13 cellular contexts compared by ENCODE assay signal in the genomic region with DNA sequence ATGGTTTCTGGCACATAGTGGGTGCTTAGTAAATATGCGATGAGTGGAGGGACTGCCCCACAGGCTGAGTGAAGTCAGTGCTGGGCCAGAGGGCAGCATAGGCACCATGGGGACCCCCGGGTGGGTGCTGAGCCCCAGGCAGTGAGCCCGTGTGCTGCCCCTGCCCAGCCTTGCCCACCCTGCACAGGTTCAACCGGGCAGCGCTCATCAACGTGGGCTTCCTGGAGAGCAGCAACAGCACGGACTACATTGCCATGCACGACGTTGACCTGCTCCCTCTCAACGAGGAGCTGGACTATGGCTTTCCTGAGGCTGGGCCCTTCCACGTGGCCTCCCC. TPM values are rescaled to one million over a fixed set of nuclear protein-coding genes. Genes with fewer than 3 reads are reported as not detected.
DNase-seq lines count a peak whose midpoint lies in the region; ATAC-seq and TF ChIP-seq lines count a peak whose summit lies in the region.
"Had no signal": no experiment of that assay in that cellular context is flagged by ENCODE, and none has a peak within 500 bp of the region (broad histone marks: within the 10 kb centered on the region; RNA-seq: fewer than 3 reads in every experiment).

No MANE protein-coding gene starts in this region.

- H2BK12ac ChIP-seq in mesenchymal stem cell (ENCODE audit: low read length in 2 of 2), result no peak overlapping the region

- H4K91ac ChIP-seq in mesenchymal stem cell (ENCODE audit: low read length), result peak overlapping the region; percentile 70

- peaks cover 15% of the 10 kb centered on the region for H3K79me1 ChIP-seq in mesenchymal stem cell (replicated peaks; ENCODE audit: low read length, poor library complexity, severe bottlenecking)

- no peak overlapping the region for H3K4me2 ChIP-seq in mesenchymal stem cell (ENCODE audit: low read length, poor library complexity, severe bottlenecking)

- no peak overlapping the region for H2AFZ ChIP-seq in mesenchymal stem cell (ENCODE audit: low read depth, low read length)

- no peak overlapping the region for H3K4me3 ChIP-seq in mesenchymal stem cell (ENCODE audit: insufficient read depth in 1 of 2, low read depth in 1 of 2, low read length in 2 of 2)
- H3K4me3 ChIP-seq: colonic mucosa had no signal

- H3K27me3 ChIP-seq in mesenchymal stem cell (ENCODE audit: control insufficient read depth in 1 of 2, insufficient read depth in 1 of 2, low read length in 2 of 2), result no peaks in the 10 kb centered on the region
- H3K27me3 ChIP-seq: brain microvascular endothelial cell, colonic mucosa had no signal

- no peak for DNase-seq in activated naive CD8-positive, alpha-beta T cell treated with anti-CD3 and anti-CD28 coated beads for 36 hours
- DNase-seq in activated naive CD8-positive, alpha-beta T cell treated with anti-CD3 and anti-CD28 coated beads, Interleukin-2, amount 50 U/mL, for 24 hours, result no peak
- DNase-seq in WTC11 (ENCODE audit: low spot score) (no peak), mesenchymal stem cell (no peak), sciatic nerve (ENCODE audit: low spot score) (no peak), islet precursor cell (no peak)
- no peak for DNase-seq in stimulated activated naive CD8-positive, alpha-beta T cell treated with anti-CD3 and anti-CD28 coated beads, Interleukin-15, amount 100 ng/mL, for 72 hours

- H4K8ac ChIP-seq in mesenchymal stem cell (ENCODE audit: low read length), result peak overlapping the region; percentile 59

- H3K27me3 Mint-ChIP-seq in activated naive CD8-positive, alpha-beta T cell treated with anti-CD3 and anti-CD28 coated beads for 36 hours, result no peaks in the 10 kb centered on the region
- no peaks in the 10 kb centered on the region for H3K27me3 Mint-ChIP-seq in activated naive CD8-positive, alpha-beta T cell treated with anti-CD3 and anti-CD28 coated beads, Interleukin-2, amount 50 U/mL, for 24 hours
- H3K27me3 Mint-ChIP-seq in WTC11 (ENCODE audit: low read depth), result no peaks in the 10 kb centered on the region; the same call in 1 of the 2 replicates
- H3K27me3 Mint-ChIP-seq in stimulated activated naive CD8-positive, alpha-beta T cell treated with anti-CD3 and anti-CD28 coated beads, Interleukin-15, amount 100 ng/mL, for 72 hours, result no peaks in the 10 kb centered on the region
- H3K27me3 Mint-ChIP-seq: activated naive CD8-positive, alpha-beta T cell had no signal

- TF ChIP-seq CTCF in WTC11 (IDR thresholded peaks at IDR 0.05), result no peak

- WGBS in mesenchymal stem cell, result 62% methylated on average over 11 of the region's 11 CpGs

- H3K36me3 Mint-ChIP-seq in activated naive CD8-positive, alpha-beta T cell treated with anti-CD3 and anti-CD28 coated beads for 36 hours, result peaks cover 5% of the 10 kb centered on the region
- no peaks in the 10 kb centered on the region for H3K36me3 Mint-ChIP-seq in activated naive CD8-positive, alpha-beta T cell treated with anti-CD3 and anti-CD28 coated beads, Interleukin-2, amount 50 U/mL, for 24 hours (ENCODE audit: low read depth)
- 0 out of 2 replicates have a peak, but pooled peaks cover 2% of the 10 kb centered on the region for H3K36me3 Mint-ChIP-seq in WTC11
- H3K36me3 Mint-ChIP-seq: activated naive CD8-positive, alpha-beta T cell had no signal

- no peak for ATAC-seq in activated naive CD8-positive, alpha-beta T cell treated with anti-CD3 and anti-CD28 coated beads, Interleukin-2, amount 50 U/mL, for 24 hours
- no peak for ATAC-seq in WTC11
- ATAC-seq in stimulated activated naive CD8-positive, alpha-beta T cell treated with anti-CD3 and anti-CD28 coated beads, Interleukin-15, amount 100 ng/mL, for 72 hours, result peak; percentile 2
- ATAC-seq in sciatic nerve, result no peak
- no peak for ATAC-seq in HG02678 (IDR thresholded peaks at IDR 0.05; ENCODE audit: unreplicated experiment)

- H3K27ac Mint-ChIP-seq in activated naive CD8-positive, alpha-beta T cell treated with anti-CD3 and anti-CD28 coated beads for 36 hours, result peak overlapping the region; percentile 7
- H3K27ac Mint-ChIP-seq in activated naive CD8-positive, alpha-beta T cell treated with anti-CD3 and anti-CD28 coated beads, Interleukin-2, amount 50 U/mL, for 24 hours, result no peak overlapping the region
- H3K27ac Mint-ChIP-seq in WTC11, result peak overlapping the region; percentile 68; the same call in 1 of the 2 replicates
- H3K27ac Mint-ChIP-seq in stimulated activated naive CD8-positive, alpha-beta T cell treated with anti-CD3 and anti-CD28 coated beads, Interleukin-15, amount 100 ng/mL, for 72 hours, result no peak overlapping the region
- H3K27ac Mint-ChIP-seq: activated T-cell treated with anti-CD3 and anti-CD28 coated beads, Interleukin-2, amount 50 U/mL, for 72 hours had no signal

- H2BK120ac ChIP-seq in mesenchymal stem cell (ENCODE audit: low read depth, low read length), result no peak overlapping the region

- intact Hi-C loops in sciatic nerve (cut with DNase I), result no loop called here

- peaks cover 33 to 82% of the 10 kb centered on the region in 2 experiments for H3K36me3 ChIP-seq in mesenchymal stem cell (ENCODE audit: control insufficient read depth in 1 of 2, insufficient read depth in 2 of 2, low read depth in 1 of 2, low read length in 2 of 2)
- H3K36me3 ChIP-seq: colonic mucosa had no signal

- no peak overlapping the region for H3K23ac ChIP-seq in mesenchymal stem cell (ENCODE audit: low read length in 2 of 2)

- no peak overlapping the region for H3K4ac ChIP-seq in mesenchymal stem cell (ENCODE audit: low read depth in 1 of 2, low read length in 2 of 2)

- CTCF ChIA-PET in WTC11 (lab: Charles Lee), result interaction anchor here (0.6 to 2.2 kb wide), 36 partner anchors 9 to 573 kb away, joined by 3 to 38 read pairs (median 4); partner anchors contain the start of genes DDX41 and TMED9

- H3K4me1 Mint-ChIP-seq in activated naive CD8-positive, alpha-beta T cell treated with anti-CD3 and anti-CD28 coated beads for 36 hours, result peaks cover 11% of the 10 kb centered on the region
- H3K4me1 Mint-ChIP-seq in activated naive CD8-positive, alpha-beta T cell treated with anti-CD3 and anti-CD28 coated beads, Interleukin-2, amount 50 U/mL, for 24 hours, result peaks cover 5% of the 10 kb centered on the region
- peaks cover 17% of the 10 kb centered on the region for H3K4me1 Mint-ChIP-seq in WTC11
- H3K4me1 Mint-ChIP-seq in stimulated activated naive CD8-positive, alpha-beta T cell treated with anti-CD3 and anti-CD28 coated beads, Interleukin-15, amount 100 ng/mL, for 72 hours, result peaks cover 42% of the 10 kb centered on the region

- no peak overlapping the region for H2AK5ac ChIP-seq in mesenchymal stem cell (ENCODE audit: low read length, severe bottlenecking)

- no peaks in the 10 kb centered on the region for H3K9me3 Mint-ChIP-seq in activated naive CD8-positive, alpha-beta T cell treated with anti-CD3 and anti-CD28 coated beads for 36 hours
- H3K9me3 Mint-ChIP-seq in activated naive CD8-positive, alpha-beta T cell treated with anti-CD3 and anti-CD28 coated beads, Interleukin-2, amount 50 U/mL, for 24 hours, result no peaks in the 10 kb centered on the region
- no peaks in the 10 kb centered on the region for H3K9me3 Mint-ChIP-seq in WTC11
- no peaks in the 10 kb centered on the region for H3K9me3 Mint-ChIP-seq in stimulated activated naive CD8-positive, alpha-beta T cell treated with anti-CD3 and anti-CD28 coated beads, Interleukin-15, amount 100 ng/mL, for 72 hours
- H3K9me3 Mint-ChIP-seq: activated T-cell treated with anti-CD3 and anti-CD28 coated beads, Interleukin-2, amount 50 U/mL, for 72 hours had no signal

- no peak overlapping the region for H3K14ac ChIP-seq in mesenchymal stem cell (ENCODE audit: low read length in 2 of 2)

- H3K27ac ChIP-seq in mesenchymal stem cell (ENCODE audit: low read length, poor library complexity, severe bottlenecking), result no peak overlapping the region
- H3K27ac ChIP-seq: brain microvascular endothelial cell, C4-2B, colonic mucosa had no signal

- POLR2A ChIA-PET in WTC11 (lab: Charles Lee), result interaction anchor here (0.8 to 1.0 kb wide), 2 partner anchors 15 to 54 kb away, joined by 3 to 4 read pairs; partner anchors contain the start of gene TMED9

- peak overlapping the region in 1 of 2 experiments; percentile 38 for H3K18ac ChIP-seq in mesenchymal stem cell (ENCODE audit: low read depth in 1 of 2, low read length in 2 of 2)

- H2BK15ac ChIP-seq in mesenchymal stem cell (ENCODE audit: low read depth, poor library complexity, severe bottlenecking), result peak overlapping the region; percentile 33

- peaks cover 11% of the 10 kb centered on the region for H3K4me1 ChIP-seq in mesenchymal stem cell (ENCODE audit: control insufficient read depth, insufficient read depth, low read depth, low read length)

- no peak overlapping the region for H3K4me3 Mint-ChIP-seq in activated naive CD8-positive, alpha-beta T cell treated with anti-CD3 and anti-CD28 coated beads for 36 hours
- no peak overlapping the region for H3K4me3 Mint-ChIP-seq in activated naive CD8-positive, alpha-beta T cell treated with anti-CD3 and anti-CD28 coated beads, Interleukin-2, amount 50 U/mL, for 24 hours
- H3K4me3 Mint-ChIP-seq in WTC11, result no peak overlapping the region
- no peak overlapping the region for H3K4me3 Mint-ChIP-seq in stimulated activated naive CD8-positive, alpha-beta T cell treated with anti-CD3 and anti-CD28 coated beads, Interleukin-15, amount 100 ng/mL, for 72 hours
- H3K4me3 Mint-ChIP-seq: activated naive CD8-positive, alpha-beta T cell; activated T-cell treated with anti-CD3 and anti-CD28 coated beads, Interleukin-2, amount 50 U/mL, for 72 hours had no signal

- peak overlapping the region; percentile 27 for H3K9ac ChIP-seq in mesenchymal stem cell (ENCODE audit: low read length)

- no peak overlapping the region for H2BK5ac ChIP-seq in mesenchymal stem cell (ENCODE audit: low read depth, low read length, poor library complexity, severe bottlenecking)

- H3K9me3 ChIP-seq in mesenchymal stem cell (ENCODE audit: control insufficient read depth, low read length), result no peaks in the 10 kb centered on the region
- H3K9me3 ChIP-seq: colonic mucosa had no signal

RNA-seq across cellular contexts. Expression of gene B4GALT7, which starts 7.2 kb away (rescaled TPM):
- 10 to 100 TPM; 20.0 to 21.0 TPM for total RNA-seq in activated naive CD8-positive, alpha-beta T cell treated with anti-CD3 and anti-CD28 coated beads for 36 hours
- 20.3 to 22.5 TPM (median 21.7 TPM) in 3 replicates for total RNA-seq in WTC11 (2021)
- 33.5 TPM for polyA plus RNA-seq in mesenchymal stem cell (2013, experiment 1 of 2)
- 35.4 TPM for polyA plus RNA-seq in mesenchymal stem cell (2013, experiment 2 of 2)
- total RNA-seq in sciatic nerve, result 16.5 TPM

RNA-seq across cellular contexts. Expression of gene TMED9, which starts 15.1 kb away (rescaled TPM):
- 100 to 1,000 TPM; 102 to 103 TPM for total RNA-seq in activated naive CD8-positive, alpha-beta T cell treated with anti-CD3 and anti-CD28 coated beads for 36 hours
- total RNA-seq in WTC11 (2021), result 164 to 172 TPM (median 170 TPM) in 3 replicates
- polyA plus RNA-seq in mesenchymal stem cell (2013, experiment 1 of 2), result 290 TPM
- 292 TPM for polyA plus RNA-seq in mesenchymal stem cell (2013, experiment 2 of 2)
- 81.0 TPM for total RNA-seq in sciatic nerve

RNA-seq across cellular contexts. Expression of gene FAM193B, which starts 52.7 kb away (rescaled TPM):
- total RNA-seq in activated naive CD8-positive, alpha-beta T cell treated with anti-CD3 and anti-CD28 coated beads for 36 hours, result 10 to 100 TPM; 47.2 to 52.9 TPM
- total RNA-seq in WTC11 (2021) (95.1 to 101 TPM (median 95.6 TPM) in 3 replicates), sciatic nerve (113 TPM)
- 23.6 TPM for polyA plus RNA-seq in mesenchymal stem cell (2013, experiment 1 of 2)
- polyA plus RNA-seq in mesenchymal stem cell (2013, experiment 2 of 2), result 21.0 TPM

Comparison
In these comparisons a context has a peak if more than half of its experiments do, and no peak if none do; other contexts are left out.
1. H3K27ac Mint-ChIP-seq: peak in activated naive CD8-positive, alpha-beta T cell treated with anti-CD3 and anti-CD28 coated beads for 36 hours (single experiment) and WTC11 (single experiment); none in activated naive CD8-positive, alpha-beta T cell treated with anti-CD3 and anti-CD28 coated beads, Interleukin-2, amount 50 U/mL, for 24 hours (single experiment) and stimulated activated naive CD8-positive, alpha-beta T cell treated with anti-CD3 and anti-CD28 coated beads, Interleukin-15, amount 100 ng/mL, for 72 hours (0 of 2).